ENCODE assay signal across 9 cellular contexts in genomic region chr15:90883526-90883931, GRCh38. TPM values are rescaled to one million over a fixed set of nuclear protein-coding genes. Genes with fewer than 3 reads are reported as not detected.
A peak's percentile ranks its signal among the peaks of the same experiment; 100 is the strongest.
DNase-seq lines count a peak whose midpoint lies in the region; ATAC-seq and TF ChIP-seq lines count a peak whose summit lies in the region.
"Had no signal": no experiment of that assay in that cellular context is flagged by ENCODE, and none has a peak within 500 bp of the region (broad histone marks: within the 10 kb centered on the region; RNA-seq: fewer than 3 reads in every experiment).

No MANE protein-coding gene starts in this region.

- H3K36me3 ChIP-seq in skeletal muscle satellite cell (ENCODE audit: insufficient read depth, low read length) = peaks cover 40% of the 10 kb centered on the region

- no peak for DNase-seq in activated T-helper 1 cell treated with anti-CD3 and anti-CD28 coated beads, Interleukin-12 subunit alpha, Interleukin-12 subunit beta, Interleukin-2, Interleukin-4 antibody, amounts not matched to agents 30 ng/mL and 10 ng/mL and 1 ng/mL, durations not matched to agents 14 hours and 24 hours and 36 hours (ENCODE audit: low spot score)
- no peak for DNase-seq in immature natural killer cell
- DNase-seq in stimulated activated CD4-positive, alpha-beta T cell treated with anti-CD3 and anti-CD28 coated beads, Interleukin-2, amount 100 ng/mL, for 48 hours = no peak
- DNase-seq in germinal center (ENCODE audit: low spot score) = no peak
- no peak for DNase-seq in stimulated activated CD4-positive, alpha-beta T cell treated with anti-CD3 and anti-CD28 coated beads, Interleukin-1b, Interleukin-23, amount 100 ng/mL, for 48 hours
- DNase-seq: activated CD4-positive, alpha-beta T cell treated with anti-CD3 and anti-CD28 coated beads for 1 hour had no signal

- H3K4me1 ChIP-seq in skeletal muscle satellite cell (ENCODE audit: control insufficient read depth, insufficient read depth, low read length) = peaks cover 20% of the 10 kb centered on the region

- no peaks in the 10 kb centered on the region for H3K9me3 ChIP-seq in skeletal muscle satellite cell (replicated peaks; ENCODE audit: low read length)

- no peak for TF ChIP-seq CTCF in GM12875 (IDR thresholded peaks at IDR 0.05; ENCODE audit: borderline replicate concordance, insufficient read depth, low read depth, low read length)

- H3K9me3 Mint-ChIP-seq in activated T-helper 1 cell treated with anti-CD3 and anti-CD28 coated beads, Interleukin-12 subunit alpha, Interleukin-12 subunit beta, Interleukin-2, Interleukin-4 antibody, amounts not matched to agents 30 ng/mL and 10 ng/mL and 1 ng/mL, durations not matched to agents 14 hours and 24 hours and 36 hours = no peaks in the 10 kb centered on the region
- H3K9me3 Mint-ChIP-seq in immature natural killer cell = no peaks in the 10 kb centered on the region

- no peaks in the 10 kb centered on the region for H3K27me3 ChIP-seq in skeletal muscle satellite cell (ENCODE audit: control insufficient read depth, insufficient read depth, low read length)

- peaks cover 60% of the 10 kb centered on the region for H3K4me1 Mint-ChIP-seq in activated T-helper 1 cell treated with anti-CD3 and anti-CD28 coated beads, Interleukin-12 subunit alpha, Interleukin-12 subunit beta, Interleukin-2, Interleukin-4 antibody, amounts not matched to agents 30 ng/mL and 10 ng/mL and 1 ng/mL, durations not matched to agents 14 hours and 24 hours and 36 hours (ENCODE audit: low read depth)
- H3K4me1 Mint-ChIP-seq in immature natural killer cell = peaks cover 34 to 41% of the 10 kb centered on the region in 2 donors

- intact Hi-C loops in activated T-helper 1 cell treated with anti-CD3 and anti-CD28 coated beads, Interleukin-12 subunit alpha, Interleukin-12 subunit beta, Interleukin-2, Interleukin-4 antibody, amounts not matched to agents 30 ng/mL and 10 ng/mL and 1 ng/mL, durations not matched to agents 14 hours and 24 hours and 36 hours (cut with micrococcal nuclease) = loop anchor here (1.0 to 10.0 kb wide), 2 partner anchors 9 to 389 kb away; no protein-coding TSS in a partner anchor

- H3K27me3 Mint-ChIP-seq in activated T-helper 1 cell treated with anti-CD3 and anti-CD28 coated beads, Interleukin-12 subunit alpha, Interleukin-12 subunit beta, Interleukin-2, Interleukin-4 antibody, amounts not matched to agents 30 ng/mL and 10 ng/mL and 1 ng/mL, durations not matched to agents 14 hours and 24 hours and 36 hours (ENCODE audit: insufficient read depth) = no peaks in the 10 kb centered on the region
- H3K27me3 Mint-ChIP-seq in immature natural killer cell (ENCODE audit: low read depth in 3 of 3) = peaks cover 5 to 10% (median 6%) of the 10 kb centered on the region in 3 donors

- H3K4me2 ChIP-seq in skeletal muscle satellite cell (ENCODE audit: low read length) = peak overlapping the region; percentile 74

- H3K4me3 Mint-ChIP-seq in activated T-helper 1 cell treated with anti-CD3 and anti-CD28 coated beads, Interleukin-12 subunit alpha, Interleukin-12 subunit beta, Interleukin-2, Interleukin-4 antibody, amounts not matched to agents 30 ng/mL and 10 ng/mL and 1 ng/mL, durations not matched to agents 14 hours and 24 hours and 36 hours = peak overlapping the region; percentile 22
- H3K4me3 Mint-ChIP-seq in immature natural killer cell = peak overlapping the region; percentile 58 to 64 (median 59)

- H3K36me3 Mint-ChIP-seq in activated T-helper 1 cell treated with anti-CD3 and anti-CD28 coated beads, Interleukin-12 subunit alpha, Interleukin-12 subunit beta, Interleukin-2, Interleukin-4 antibody, amounts not matched to agents 30 ng/mL and 10 ng/mL and 1 ng/mL, durations not matched to agents 14 hours and 24 hours and 36 hours (ENCODE audit: low read depth) = peaks cover 46% of the 10 kb centered on the region
- H3K36me3 Mint-ChIP-seq in immature natural killer cell = peaks cover 3 to 9% (median 8%) of the 10 kb centered on the region in 3 donors

- H3K9ac ChIP-seq in skeletal muscle satellite cell (ENCODE audit: low read depth, low read length) = peak overlapping the region; percentile 86

- ATAC-seq in HG03280 (IDR thresholded peaks at IDR 0.05; ENCODE audit: unreplicated experiment) = no peak

- peak overlapping the region; percentile 88 for H3K27ac Mint-ChIP-seq in activated T-helper 1 cell treated with anti-CD3 and anti-CD28 coated beads, Interleukin-12 subunit alpha, Interleukin-12 subunit beta, Interleukin-2, Interleukin-4 antibody, amounts not matched to agents 30 ng/mL and 10 ng/mL and 1 ng/mL, durations not matched to agents 14 hours and 24 hours and 36 hours
- H3K27ac Mint-ChIP-seq in immature natural killer cell = peak overlapping the region; percentile 66 to 84 (median 80)

- H3K4me3 ChIP-seq in GM12875 (ENCODE audit: low read depth, low read length) (peak overlapping the region; percentile 76), skeletal muscle satellite cell (ENCODE audit: low read length) (no peak overlapping the region)

RNA-seq across cellular contexts. Expression of gene FES, which starts 0.8 kb away (rescaled TPM):
- 45.4 and 57.1 TPM in 2 replicates for total RNA-seq in activated T-helper 1 cell treated with anti-CD3 and anti-CD28 coated beads, Interleukin-12 subunit alpha, Interleukin-12 subunit beta, Interleukin-2, Interleukin-4 antibody, amounts not matched to agents 30 ng/mL and 10 ng/mL and 1 ng/mL, durations not matched to agents 14 hours and 24 hours and 36 hours
- polyA plus RNA-seq in immature natural killer cell = 10 to 100 TPM; 28.6 to 73.2 (median 53.5) TPM
- total RNA-seq in skeletal muscle satellite cell (2012; rRNA removed) = 10.7 and 18.8 TPM in 2 replicates

RNA-seq across cellular contexts. Expression of gene FURIN, which starts 15.1 kb away (rescaled TPM):
- total RNA-seq in activated T-helper 1 cell treated with anti-CD3 and anti-CD28 coated beads, Interleukin-12 subunit alpha, Interleukin-12 subunit beta, Interleukin-2, Interleukin-4 antibody, amounts not matched to agents 30 ng/mL and 10 ng/mL and 1 ng/mL, durations not matched to agents 14 hours and 24 hours and 36 hours = 530 and 545 TPM in 2 replicates
- polyA plus RNA-seq in immature natural killer cell = 10 to 100 TPM; 18.2 to 22.8 (median 20.8) TPM
- total RNA-seq in skeletal muscle satellite cell (2012; rRNA removed) = 38.5 and 43.2 TPM in 2 replicates

RNA-seq across cellular contexts. Expression of gene MAN2A2, which starts 19.6 kb away (rescaled TPM):
- 228 and 239 TPM in 2 replicates for total RNA-seq in activated T-helper 1 cell treated with anti-CD3 and anti-CD28 coated beads, Interleukin-12 subunit alpha, Interleukin-12 subunit beta, Interleukin-2, Interleukin-4 antibody, amounts not matched to agents 30 ng/mL and 10 ng/mL and 1 ng/mL, durations not matched to agents 14 hours and 24 hours and 36 hours
- polyA plus RNA-seq in immature natural killer cell = 1 to 10 TPM; 4.1 to 7.4 (median 5.4) TPM
- 3.8 and 6.8 TPM in 2 replicates for total RNA-seq in skeletal muscle satellite cell (2012; rRNA removed)

RNA-seq across cellular contexts. Expression of gene HDDC3, which starts 48.8 kb away (rescaled TPM):
- total RNA-seq in activated T-helper 1 cell treated with anti-CD3 and anti-CD28 coated beads, Interleukin-12 subunit alpha, Interleukin-12 subunit beta, Interleukin-2, Interleukin-4 antibody, amounts not matched to agents 30 ng/mL and 10 ng/mL and 1 ng/mL, durations not matched to agents 14 hours and 24 hours and 36 hours = 38.8 and 39.0 TPM in 2 replicates
- 10 to 100 TPM; 25.5 to 33.1 (median 32.1) TPM for polyA plus RNA-seq in immature natural killer cell
- total RNA-seq in skeletal muscle satellite cell (2012; rRNA removed) = 14.2 and 15.2 TPM in 2 replicates

RNA-seq across cellular contexts. Expression of gene UNC45A, which starts 51.6 kb away (rescaled TPM):
- total RNA-seq in activated T-helper 1 cell treated with anti-CD3 and anti-CD28 coated beads, Interleukin-12 subunit alpha, Interleukin-12 subunit beta, Interleukin-2, Interleukin-4 antibody, amounts not matched to agents 30 ng/mL and 10 ng/mL and 1 ng/mL, durations not matched to agents 14 hours and 24 hours and 36 hours = 60.5 and 68.6 TPM in 2 replicates
- 10 to 100 TPM; 54.9 to 74.4 (median 59.3) TPM for polyA plus RNA-seq in immature natural killer cell
- 55.3 and 57.0 TPM in 2 replicates for total RNA-seq in skeletal muscle satellite cell (2012; rRNA removed)
